In genomic region chr3:38507120-38507519, GRCh38 we compare ENCODE assay signal across 16 cellular contexts. TPM values are rescaled to one million over a fixed set of nuclear protein-coding genes. Genes with fewer than 3 reads are reported as not detected.
A peak's percentile ranks its signal among the peaks of the same experiment; 100 is the strongest.
DNase-seq lines count a peak whose midpoint lies in the region; ATAC-seq and TF ChIP-seq lines count a peak whose summit lies in the region.
"Had no signal": no experiment of that assay in that cellular context is flagged by ENCODE, and none has a peak within 500 bp of the region (broad histone marks: within the 10 kb centered on the region; RNA-seq: fewer than 3 reads in every experiment).

No MANE protein-coding gene starts in this region.

- H3K4me1 ChIP-seq in gastroesophageal sphincter: no peaks in the 10 kb centered on the region
- H3K4me1 ChIP-seq in heart right ventricle: peaks cover 0 to 6% (median 0%) of the 10 kb centered on the region in 9 donors
- H3K4me1 ChIP-seq in transverse colon: no peaks in the 10 kb centered on the region
- H3K4me1 ChIP-seq: tibial artery had no signal

- H3K4me3 ChIP-seq in gastroesophageal sphincter (no peak overlapping the region), heart right ventricle (no peak overlapping the region), transverse colon (no peak overlapping the region)
- H3K4me3 ChIP-seq: cardiac muscle cell, tibial artery had no signal

- intact Hi-C loops in heart right ventricle (cut with DNase I) (no loop called here), transverse colon (cut with DNase I; ENCODE audit: low total_unique reads) (no loop called here)

- WGBS in gastroesophageal sphincter (ENCODE audit: low coverage in 1 of 2), 2 donors: 76 to 79% methylated on average over 2 of the region's 2 CpGs
- 91 to 93% methylated on average over 2 of the region's 2 CpGs for WGBS in heart right ventricle, 2 donors
- 68 to 83% methylated on average over 2 of the region's 2 CpGs for WGBS in transverse colon (ENCODE audit: low coverage in 1 of 2), 2 donors

- H3K27ac ChIP-seq in gastroesophageal sphincter: no peak overlapping the region
- no peak overlapping the region for H3K27ac ChIP-seq in heart right ventricle
- H3K27ac ChIP-seq in transverse colon: no peak overlapping the region
- H3K27ac ChIP-seq: 22Rv1, cardiac muscle cell, tibial artery, WERI-Rb-1 had no signal

- H3K9me3 ChIP-seq in gastroesophageal sphincter (no peaks in the 10 kb centered on the region), heart right ventricle (no peaks in the 10 kb centered on the region), transverse colon (no peaks in the 10 kb centered on the region)
- H3K9me3 ChIP-seq: tibial artery had no signal

- H3K27me3 ChIP-seq in gastroesophageal sphincter: no peaks in the 10 kb centered on the region
- no peaks in the 10 kb centered on the region for H3K27me3 ChIP-seq in heart right ventricle
- no peaks in the 10 kb centered on the region for H3K27me3 ChIP-seq in transverse colon
- H3K27me3 ChIP-seq: cardiac muscle cell, tibial artery had no signal

- TF ChIP-seq EP300 in gastroesophageal sphincter (IDR thresholded peaks at IDR 0.05) (no peak), transverse colon (IDR thresholded peaks at IDR 0.05; ENCODE audit: low read depth) (no peak)

- in situ Hi-C loops in transverse colon (cut with MboI; ENCODE audit: low pct_ligation_motif_present in 1 of 4, low pct_unique_long_range_greater_than_20kb in 1 of 4, low sequenced_read_pairs in 3 of 4): loop anchor here in 2 of 4 donors (25.0 kb wide), 1 partner anchor 505 kb away; no protein-coding TSS in a partner anchor

- ATAC-seq in GM21825 (IDR thresholded peaks at IDR 0.05; ENCODE audit: unreplicated experiment): peak; percentile 98
- ATAC-seq in HG03175 (IDR thresholded peaks at IDR 0.05; ENCODE audit: unreplicated experiment): peak; percentile 100
- ATAC-seq in gastroesophageal sphincter: no peak
- no peak for ATAC-seq in heart right ventricle
- ATAC-seq: right cardiac atrium, Right ventricle myocardium inferior had no signal

- DNase-seq in SIG-M5 treated with dmso at 0.1 percent for 504 hours (lab: John Stamatoyannopoulos, UW; ENCODE audit: unreplicated experiment): peak; percentile 17
- DNase-seq in SIG-M5 (lab: John Stamatoyannopoulos, UW): no peak
- no peak for DNase-seq in heart right ventricle
- no peak for DNase-seq in Kasumi-1 (lab: John Stamatoyannopoulos, UW)
- DNase-seq in transverse colon: no peak
- DNase-seq: erythroblast, NCI-H226, right cardiac atrium, tibial artery, WERI-Rb-1 had no signal

- peaks cover 0 to 95% of the 10 kb centered on the region in 2 donors for H3K36me3 ChIP-seq in gastroesophageal sphincter
- H3K36me3 ChIP-seq in heart right ventricle: peaks cover 0 to 100% (median 33%) of the 10 kb centered on the region in 9 donors
- peaks cover 0 to 42% (median 3%) of the 10 kb centered on the region in 4 donors for H3K36me3 ChIP-seq in transverse colon

- TF ChIP-seq CTCF in gastroesophageal sphincter (IDR thresholded peaks at IDR 0.05) (no peak), heart right ventricle (IDR thresholded peaks at IDR 0.05) (no peak), transverse colon (IDR thresholded peaks at IDR 0.05) (no peak)

- TF ChIP-seq POLR2A in gastroesophageal sphincter (IDR thresholded peaks at IDR 0.05) (no peak), transverse colon (IDR thresholded peaks at IDR 0.05) (no peak)

RNA-seq across cellular contexts. Expression of gene EXOG, which starts 11.0 kb away (rescaled TPM):
- total RNA-seq in gastroesophageal sphincter: 10 to 100 TPM; 10.5 to 38.3 (median 19.3) TPM
- total RNA-seq in heart right ventricle: 10 to 100 TPM; 11.9 to 38.9 (median 25.4) TPM
- 10 to 100 TPM; 10.7 to 39.9 TPM for polyA plus RNA-seq in heart right ventricle
- total RNA-seq in transverse colon: 10 to 100 TPM in 2 of 4 donors, 1 to 10 TPM in 2; 6.0 to 15.3 (median 10.8) TPM

RNA-seq across cellular contexts. Expression of gene ACVR2B, which starts 53.4 kb away (rescaled TPM):
- total RNA-seq in gastroesophageal sphincter (1 to 10 TPM; 5.5 to 9.2 (median 7.6) TPM), heart right ventricle (1 to 10 TPM; 3.7 to 7.6 (median 6.3) TPM), transverse colon (10 to 100 TPM in 1 of 4 donors, 1 to 10 TPM in 3; 5.9 to 12.3 (median 8.7) TPM)
- polyA plus RNA-seq in heart right ventricle: 1 to 10 TPM in 1 of 2 donors, under 1 TPM in 1; 0.43 to 1.4 TPM

Comparison
In these comparisons a context has a peak if more than half of its experiments do, and no peak if none do; other contexts are left out.
1. ATAC-seq: peak in GM21825 (single experiment) and HG03175 (single experiment); none in gastroesophageal sphincter (single experiment) and heart right ventricle (0 of 8).